8 cellular contexts compared by ENCODE assay signal in the genomic region with DNA sequence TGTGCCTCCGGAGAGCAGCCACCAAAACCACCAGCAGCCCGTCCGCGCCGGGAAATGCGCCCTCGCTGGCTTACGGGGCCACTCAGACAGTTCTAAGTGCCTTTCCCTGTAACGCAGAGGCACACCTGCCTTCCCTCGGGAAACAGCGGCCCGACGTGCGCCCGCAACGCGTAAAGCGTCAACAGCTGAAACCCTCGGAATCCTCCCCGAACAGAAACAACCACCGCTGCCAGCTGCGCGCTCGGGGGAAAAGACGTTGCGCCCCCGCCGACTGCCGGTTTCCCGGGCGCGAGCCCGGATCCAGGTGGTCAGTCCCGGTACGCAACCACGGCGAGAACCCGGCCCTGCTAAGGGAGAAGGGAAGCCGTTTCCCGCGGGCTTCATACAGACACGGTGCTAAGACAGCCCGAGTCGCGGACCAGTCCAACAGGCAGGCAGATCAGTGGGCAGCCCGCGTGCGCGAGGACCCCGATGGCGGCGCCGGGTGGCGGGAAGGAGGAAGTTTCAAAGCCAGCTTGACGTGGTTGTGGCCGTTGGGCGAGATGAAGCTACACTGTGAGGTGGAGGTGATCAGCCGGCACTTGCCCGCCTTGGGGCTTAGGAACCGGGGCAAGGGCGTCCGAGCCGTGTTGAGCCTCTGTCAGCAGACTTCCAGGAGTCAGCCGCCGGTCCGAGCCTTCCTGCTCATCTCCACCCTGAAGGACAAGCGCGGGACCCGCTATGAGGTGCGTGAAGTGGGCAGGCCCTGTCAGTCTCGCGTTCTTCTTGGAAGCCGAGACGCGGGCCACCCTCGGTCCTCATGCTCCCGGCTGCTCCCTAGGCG. TPM values are rescaled to one million over a fixed set of nuclear protein-coding genes. Genes with fewer than 3 reads are reported as not detected.
A peak's percentile ranks its signal among the peaks of the same experiment; 100 is the strongest.
DNase-seq lines count a peak whose midpoint lies in the region; ATAC-seq and TF ChIP-seq lines count a peak whose summit lies in the region.

A gene with protein sequence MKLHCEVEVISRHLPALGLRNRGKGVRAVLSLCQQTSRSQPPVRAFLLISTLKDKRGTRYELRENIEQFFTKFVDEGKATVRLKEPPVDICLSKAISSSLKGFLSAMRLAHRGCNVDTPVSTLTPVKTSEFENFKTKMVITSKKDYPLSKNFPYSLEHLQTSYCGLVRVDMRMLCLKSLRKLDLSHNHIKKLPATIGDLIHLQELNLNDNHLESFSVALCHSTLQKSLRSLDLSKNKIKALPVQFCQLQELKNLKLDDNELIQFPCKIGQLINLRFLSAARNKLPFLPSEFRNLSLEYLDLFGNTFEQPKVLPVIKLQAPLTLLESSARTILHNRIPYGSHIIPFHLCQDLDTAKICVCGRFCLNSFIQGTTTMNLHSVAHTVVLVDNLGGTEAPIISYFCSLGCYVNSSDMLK (plus strand): TSS at position 462 of the 823 bp plus-strand sequence. CDS start 81 bp downstream, at position 543.

- intact Hi-C loops in esophagus squamous epithelium (cut with DNase I): no loop called here

- ATAC-seq in GM21717 (IDR thresholded peaks at IDR 0.05; ENCODE audit: unreplicated experiment): peak; percentile 33
- peak; percentile 69 to 70 for ATAC-seq in naive B cell (ENCODE audit: low read depth in 2 of 2)
- ATAC-seq in stimulated activated effector memory CD8-positive, alpha-beta T cell treated with anti-CD3 and anti-CD28 coated beads, Interleukin-12 subunit alpha, Interleukin-12 subunit beta, amount 100 ng/mL, for 72 hours: peak; percentile 93

- peak in 3 of 4 donors; percentile 4 to 69 (median 26) for TF ChIP-seq POLR2A in esophagus squamous epithelium (IDR thresholded peaks at IDR 0.05)

- WGBS in esophagus squamous epithelium, 2 donors: 0 to 2% methylated on average over 11 to 12 of the region's 78 CpGs

- in situ Hi-C loops in KBM-7 (cut with MboI; ENCODE audit: low pct_unique_long_range_greater_than_20kb, low sequenced_read_pairs): no loop called here

- H3K27me3 ChIP-seq in esophagus squamous epithelium: no peaks in the 10 kb centered on the region

- H3K4me3 ChIP-seq in esophagus squamous epithelium: peak within 1 kb of the TSS; percentile 75 to 95 (median 84)

- peaks cover 0 to 24% (median 0%) of the 10 kb centered on the region in 3 donors for H3K4me1 ChIP-seq in esophagus squamous epithelium

- no peaks in the 10 kb centered on the region for H3K9me3 ChIP-seq in esophagus squamous epithelium

- H3K4me3 Mint-ChIP-seq in naive B cell: peak within 1 kb of the TSS; percentile 94 to 100 (median 98)
- peak within 1 kb of the TSS; percentile 96 for H3K4me3 Mint-ChIP-seq in stimulated activated effector memory CD8-positive, alpha-beta T cell treated with anti-CD3 and anti-CD28 coated beads, Interleukin-12 subunit alpha, Interleukin-12 subunit beta, amount 100 ng/mL, for 72 hours

- peaks cover 0 to under 1% (median 0%) of the 10 kb centered on the region in 3 donors for H3K36me3 ChIP-seq in esophagus squamous epithelium

- H3K4me1 Mint-ChIP-seq in naive B cell: peaks cover 23 to 58% (median 46%) of the 10 kb centered on the region in 3 donors
- H3K4me1 Mint-ChIP-seq in stimulated activated effector memory CD8-positive, alpha-beta T cell treated with anti-CD3 and anti-CD28 coated beads, Interleukin-12 subunit alpha, Interleukin-12 subunit beta, amount 100 ng/mL, for 72 hours: peaks cover 17% of the 10 kb centered on the region

- peak in 1 of 6 experiments; percentile 9 for TF ChIP-seq CTCF in esophagus squamous epithelium (IDR thresholded peaks at IDR 0.05)

- H3K9me3 Mint-ChIP-seq in naive B cell: no peaks in the 10 kb centered on the region
- H3K9me3 Mint-ChIP-seq in stimulated activated effector memory CD8-positive, alpha-beta T cell treated with anti-CD3 and anti-CD28 coated beads, Interleukin-12 subunit alpha, Interleukin-12 subunit beta, amount 100 ng/mL, for 72 hours: no peaks in the 10 kb centered on the region

- H3K27ac ChIP-seq in esophagus squamous epithelium: peak within 1 kb of the TSS; percentile 95 to 99 (median 98)

- peak; percentile 91 for DNase-seq in DMS53 (lab: John Stamatoyannopoulos, UW)
- peak; percentile 92 for DNase-seq in KBM-7
- DNase-seq in activated T-helper 1 cell treated with Interleukin-2 at 50 U/mL for 16 hours (ENCODE audit: low read depth): peak; percentile 74
- DNase-seq in esophagus squamous epithelium (lab: John Stamatoyannopoulos, UW): peak; percentile 41
- DNase-seq in naive B cell: peak; percentile 94
- peak; percentile 93 to 97 for DNase-seq in stimulated activated effector memory CD8-positive, alpha-beta T cell treated with anti-CD3 and anti-CD28 coated beads, Interleukin-12 subunit alpha, Interleukin-12 subunit beta, amount 100 ng/mL, for 72 hours (ENCODE audit: low spot score in 2 of 2)

- H3K36me3 Mint-ChIP-seq in naive B cell: no peaks in the 10 kb centered on the region
- peaks cover 53% of the 10 kb centered on the region for H3K36me3 Mint-ChIP-seq in stimulated activated effector memory CD8-positive, alpha-beta T cell treated with anti-CD3 and anti-CD28 coated beads, Interleukin-12 subunit alpha, Interleukin-12 subunit beta, amount 100 ng/mL, for 72 hours

- no peaks in the 10 kb centered on the region for H3K27me3 Mint-ChIP-seq in naive B cell

- H3K27ac Mint-ChIP-seq in naive B cell: peak within 1 kb of the TSS; percentile 96 to 100 (median 99)
- peak within 1 kb of the TSS; percentile 99 for H3K27ac Mint-ChIP-seq in stimulated activated effector memory CD8-positive, alpha-beta T cell treated with anti-CD3 and anti-CD28 coated beads, Interleukin-12 subunit alpha, Interleukin-12 subunit beta, amount 100 ng/mL, for 72 hours

TF ChIP-seq in PFSK-1, 5 proteins besides CTCF, POLR2A, EP300 and RAD21:
- TF ChIP-seq, protein P1, sequence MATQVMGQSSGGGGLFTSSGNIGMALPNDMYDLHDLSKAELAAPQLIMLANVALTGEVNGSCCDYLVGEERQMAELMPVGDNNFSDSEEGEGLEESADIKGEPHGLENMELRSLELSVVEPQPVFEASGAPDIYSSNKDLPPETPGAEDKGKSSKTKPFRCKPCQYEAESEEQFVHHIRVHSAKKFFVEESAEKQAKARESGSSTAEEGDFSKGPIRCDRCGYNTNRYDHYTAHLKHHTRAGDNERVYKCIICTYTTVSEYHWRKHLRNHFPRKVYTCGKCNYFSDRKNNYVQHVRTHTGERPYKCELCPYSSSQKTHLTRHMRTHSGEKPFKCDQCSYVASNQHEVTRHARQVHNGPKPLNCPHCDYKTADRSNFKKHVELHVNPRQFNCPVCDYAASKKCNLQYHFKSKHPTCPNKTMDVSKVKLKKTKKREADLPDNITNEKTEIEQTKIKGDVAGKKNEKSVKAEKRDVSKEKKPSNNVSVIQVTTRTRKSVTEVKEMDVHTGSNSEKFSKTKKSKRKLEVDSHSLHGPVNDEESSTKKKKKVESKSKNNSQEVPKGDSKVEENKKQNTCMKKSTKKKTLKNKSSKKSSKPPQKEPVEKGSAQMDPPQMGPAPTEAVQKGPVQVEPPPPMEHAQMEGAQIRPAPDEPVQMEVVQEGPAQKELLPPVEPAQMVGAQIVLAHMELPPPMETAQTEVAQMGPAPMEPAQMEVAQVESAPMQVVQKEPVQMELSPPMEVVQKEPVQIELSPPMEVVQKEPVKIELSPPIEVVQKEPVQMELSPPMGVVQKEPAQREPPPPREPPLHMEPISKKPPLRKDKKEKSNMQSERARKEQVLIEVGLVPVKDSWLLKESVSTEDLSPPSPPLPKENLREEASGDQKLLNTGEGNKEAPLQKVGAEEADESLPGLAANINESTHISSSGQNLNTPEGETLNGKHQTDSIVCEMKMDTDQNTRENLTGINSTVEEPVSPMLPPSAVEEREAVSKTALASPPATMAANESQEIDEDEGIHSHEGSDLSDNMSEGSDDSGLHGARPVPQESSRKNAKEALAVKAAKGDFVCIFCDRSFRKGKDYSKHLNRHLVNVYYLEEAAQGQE (IDR thresholded peaks at IDR 0.05; ENCODE audit: insufficient read depth in 1 of 2, low read depth in 2 of 2, low read length in 2 of 2): 0 out of 4 replicates have a peak, but pooled peaks of 1 of the 2 experiments have one; percentile 25
- TF ChIP-seq FOXP2 (optimal IDR thresholded peaks at IDR 0.05; ENCODE audit: borderline replicate concordance, extremely low read depth, extremely low read length, insufficient read depth) (peak; percentile 56), POLR2AphosphoS5 (IDR thresholded peaks at IDR 0.05; ENCODE audit: low read depth, low read length) (peak; percentile 87), SIN3A (IDR thresholded peaks at IDR 0.05; ENCODE audit: borderline replicate concordance, insufficient read depth, low read length) (0 out of 2 replicates have a peak, but pooled peaks have one; percentile 26), TAF1 (IDR thresholded peaks at IDR 0.05; ENCODE audit: borderline replicate concordance, insufficient read depth, low read length) (peak; percentile 84; the same call in 1 of the 2 replicates)

RNA-seq across cellular contexts. Expression of the gene that starts here (rescaled TPM):
- polyA plus RNA-seq in PFSK-1 (2012; ENCODE audit: insufficient read length, low read depth): 8.5 TPM
- total RNA-seq in esophagus squamous epithelium: 10 to 100 TPM in 2 of 4 donors, 1 to 10 TPM in 2; 5.5 to 19.8 (median 12.8) TPM
- 10 to 100 TPM in 3 of 6 donors, 1 to 10 TPM in 3; 9.1 to 13.5 (median 10.1) TPM for polyA plus RNA-seq in naive B cell (ENCODE audit: low read depth in 6 of 6)

Comparison
In these comparisons a context has a peak if more than half of its experiments do, and no peak if none do; other contexts are left out.
1. Peak in every context shown above with its lines: DNase-seq, ATAC-seq, H3K4me3 ChIP-seq and H3K27ac ChIP-seq.
2. DNase-seq: peak in every context shown above with its lines; median percentile 95 in stimulated activated effector memory CD8-positive, alpha-beta T cell treated with anti-CD3 and anti-CD28 coated beads, Interleukin-12 subunit alpha, Interleukin-12 subunit beta, amount 100 ng/mL, for 72 hours; 94 in naive B cell; 92 in KBM-7; 91 in DMS53; 74 in activated T-helper 1 cell treated with Interleukin-2 at 50 U/mL for 16 hours; 41 in esophagus squamous epithelium.
3. ATAC-seq: peak in every context shown above with its lines; median percentile 93 in stimulated activated effector memory CD8-positive, alpha-beta T cell treated with anti-CD3 and anti-CD28 coated beads, Interleukin-12 subunit alpha, Interleukin-12 subunit beta, amount 100 ng/mL, for 72 hours; 70 in naive B cell; 33 in GM21717.